Comparison of ENCODE assay signal across 1 cellular context in the genomic region with DNA sequence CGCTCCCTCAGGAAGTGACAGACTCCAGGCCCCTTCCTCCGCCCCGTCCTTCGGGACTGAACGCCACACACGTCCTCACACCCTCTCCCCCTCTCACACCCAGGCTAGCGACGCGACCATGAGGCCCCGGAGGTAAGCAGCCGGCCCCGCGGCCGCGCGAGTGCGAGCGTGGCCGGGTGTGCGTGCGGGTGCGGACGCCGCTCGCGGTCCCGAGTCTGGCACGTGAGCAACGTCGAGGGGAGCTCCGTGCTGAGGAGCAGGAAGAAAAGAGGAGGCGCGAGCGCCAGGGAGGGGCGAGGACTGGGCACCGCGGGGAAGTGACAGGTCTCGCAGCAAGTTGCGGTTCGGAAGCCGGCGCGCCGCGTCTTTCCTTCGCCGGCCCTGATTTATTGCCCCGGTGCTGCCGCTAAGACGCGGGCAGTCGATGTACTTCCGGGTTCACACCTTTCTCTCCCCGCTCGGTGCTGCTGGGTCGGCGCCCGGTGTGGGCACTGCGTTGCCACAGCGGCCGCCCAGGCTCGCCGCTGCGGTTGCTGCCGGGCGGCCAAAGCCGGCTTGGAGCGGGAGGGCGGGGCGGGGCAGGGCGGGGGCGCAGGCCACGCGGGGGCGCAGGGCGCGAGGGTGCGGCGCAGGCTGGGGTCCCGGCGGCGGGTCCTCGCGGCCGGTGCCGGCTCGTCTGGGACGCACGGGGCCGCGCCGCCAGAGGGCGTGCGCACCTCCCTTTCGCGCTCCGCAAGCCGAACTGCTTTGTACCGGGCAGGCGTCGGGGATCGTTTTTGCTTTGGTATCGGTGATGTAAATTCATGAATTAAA.
A peak's percentile ranks its signal among the peaks of the same experiment; 100 is the strongest.
TF ChIP-seq lines count a peak whose summit lies in the region.

No MANE protein-coding gene starts in this region.

TF ChIP-seq in WTC11, 78 proteins besides CTCF, POLR2A, EP300 and RAD21 (continued from another document and continues in another):
- TF ChIP-seq, protein P1, sequence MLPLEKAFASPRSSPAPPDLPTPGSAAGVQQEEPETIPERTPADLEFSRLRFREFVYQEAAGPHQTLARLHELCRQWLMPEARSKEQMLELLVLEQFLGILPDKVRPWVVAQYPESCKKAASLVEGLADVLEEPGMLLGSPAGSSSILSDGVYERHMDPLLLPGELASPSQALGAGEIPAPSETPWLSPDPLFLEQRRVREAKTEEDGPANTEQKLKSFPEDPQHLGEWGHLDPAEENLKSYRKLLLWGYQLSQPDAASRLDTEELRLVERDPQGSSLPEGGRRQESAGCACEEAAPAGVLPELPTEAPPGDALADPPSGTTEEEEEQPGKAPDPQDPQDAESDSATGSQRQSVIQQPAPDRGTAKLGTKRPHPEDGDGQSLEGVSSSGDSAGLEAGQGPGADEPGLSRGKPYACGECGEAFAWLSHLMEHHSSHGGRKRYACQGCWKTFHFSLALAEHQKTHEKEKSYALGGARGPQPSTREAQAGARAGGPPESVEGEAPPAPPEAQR (CRISPR knock-in tag; IDR thresholded peaks at IDR 0.05), result no peak
- TF ChIP-seq SP1 (CRISPR knock-in tag; conservative IDR thresholded peaks at IDR 0.05), result peak; percentile 54; the same call in 1 of the 2 replicates
- TF ChIP-seq, protein P2, sequence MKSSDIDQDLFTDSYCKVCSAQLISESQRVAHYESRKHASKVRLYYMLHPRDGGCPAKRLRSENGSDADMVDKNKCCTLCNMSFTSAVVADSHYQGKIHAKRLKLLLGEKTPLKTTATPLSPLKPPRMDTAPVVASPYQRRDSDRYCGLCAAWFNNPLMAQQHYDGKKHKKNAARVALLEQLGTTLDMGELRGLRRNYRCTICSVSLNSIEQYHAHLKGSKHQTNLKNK (CRISPR knock-in tag; IDR thresholded peaks at IDR 0.05), result no peak
- TF ChIP-seq, protein P3, sequence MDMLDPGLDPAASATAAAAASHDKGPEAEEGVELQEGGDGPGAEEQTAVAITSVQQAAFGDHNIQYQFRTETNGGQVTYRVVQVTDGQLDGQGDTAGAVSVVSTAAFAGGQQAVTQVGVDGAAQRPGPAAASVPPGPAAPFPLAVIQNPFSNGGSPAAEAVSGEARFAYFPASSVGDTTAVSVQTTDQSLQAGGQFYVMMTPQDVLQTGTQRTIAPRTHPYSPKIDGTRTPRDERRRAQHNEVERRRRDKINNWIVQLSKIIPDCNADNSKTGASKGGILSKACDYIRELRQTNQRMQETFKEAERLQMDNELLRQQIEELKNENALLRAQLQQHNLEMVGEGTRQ (CRISPR knock-in tag; IDR thresholded peaks at IDR 0.05), result peak; percentile 73
- TF ChIP-seq ZNF219 (CRISPR knock-in tag; IDR thresholded peaks at IDR 0.05; ENCODE audit: borderline replicate concordance), result peak; percentile 91; the same call in 1 of the 2 replicates
- TF ChIP-seq, protein P4, sequence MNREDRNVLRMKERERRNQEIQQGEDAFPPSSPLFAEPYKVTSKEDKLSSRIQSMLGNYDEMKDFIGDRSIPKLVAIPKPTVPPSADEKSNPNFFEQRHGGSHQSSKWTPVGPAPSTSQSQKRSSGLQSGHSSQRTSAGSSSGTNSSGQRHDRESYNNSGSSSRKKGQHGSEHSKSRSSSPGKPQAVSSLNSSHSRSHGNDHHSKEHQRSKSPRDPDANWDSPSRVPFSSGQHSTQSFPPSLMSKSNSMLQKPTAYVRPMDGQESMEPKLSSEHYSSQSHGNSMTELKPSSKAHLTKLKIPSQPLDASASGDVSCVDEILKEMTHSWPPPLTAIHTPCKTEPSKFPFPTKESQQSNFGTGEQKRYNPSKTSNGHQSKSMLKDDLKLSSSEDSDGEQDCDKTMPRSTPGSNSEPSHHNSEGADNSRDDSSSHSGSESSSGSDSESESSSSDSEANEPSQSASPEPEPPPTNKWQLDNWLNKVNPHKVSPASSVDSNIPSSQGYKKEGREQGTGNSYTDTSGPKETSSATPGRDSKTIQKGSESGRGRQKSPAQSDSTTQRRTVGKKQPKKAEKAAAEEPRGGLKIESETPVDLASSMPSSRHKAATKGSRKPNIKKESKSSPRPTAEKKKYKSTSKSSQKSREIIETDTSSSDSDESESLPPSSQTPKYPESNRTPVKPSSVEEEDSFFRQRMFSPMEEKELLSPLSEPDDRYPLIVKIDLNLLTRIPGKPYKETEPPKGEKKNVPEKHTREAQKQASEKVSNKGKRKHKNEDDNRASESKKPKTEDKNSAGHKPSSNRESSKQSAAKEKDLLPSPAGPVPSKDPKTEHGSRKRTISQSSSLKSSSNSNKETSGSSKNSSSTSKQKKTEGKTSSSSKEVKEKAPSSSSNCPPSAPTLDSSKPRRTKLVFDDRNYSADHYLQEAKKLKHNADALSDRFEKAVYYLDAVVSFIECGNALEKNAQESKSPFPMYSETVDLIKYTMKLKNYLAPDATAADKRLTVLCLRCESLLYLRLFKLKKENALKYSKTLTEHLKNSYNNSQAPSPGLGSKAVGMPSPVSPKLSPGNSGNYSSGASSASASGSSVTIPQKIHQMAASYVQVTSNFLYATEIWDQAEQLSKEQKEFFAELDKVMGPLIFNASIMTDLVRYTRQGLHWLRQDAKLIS (CRISPR knock-in tag; IDR thresholded peaks at IDR 0.05; ENCODE audit: borderline replicate concordance), result peak; percentile 99
- 0 out of 2 replicates have a peak, but pooled peaks have one; percentile 13 for TF ChIP-seq NFYB (CRISPR knock-in tag; conservative IDR thresholded peaks at IDR 0.05; ENCODE audit: low read depth)
- TF ChIP-seq IRF2 (CRISPR knock-in tag; IDR thresholded peaks at IDR 0.05; ENCODE audit: borderline replicate concordance, low read depth), result no peak
- TF ChIP-seq TCF7 (CRISPR knock-in tag; IDR thresholded peaks at IDR 0.05; ENCODE audit: low read depth), result no peak; the same call in 1 of the 2 replicates
- TF ChIP-seq ZNF671 (CRISPR knock-in tag; IDR thresholded peaks at IDR 0.05), result peak; percentile 36; the same call in 1 of the 2 replicates
- TF ChIP-seq, protein P5, sequence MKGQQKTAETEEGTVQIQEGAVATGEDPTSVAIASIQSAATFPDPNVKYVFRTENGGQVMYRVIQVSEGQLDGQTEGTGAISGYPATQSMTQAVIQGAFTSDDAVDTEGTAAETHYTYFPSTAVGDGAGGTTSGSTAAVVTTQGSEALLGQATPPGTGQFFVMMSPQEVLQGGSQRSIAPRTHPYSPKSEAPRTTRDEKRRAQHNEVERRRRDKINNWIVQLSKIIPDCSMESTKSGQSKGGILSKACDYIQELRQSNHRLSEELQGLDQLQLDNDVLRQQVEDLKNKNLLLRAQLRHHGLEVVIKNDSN (CRISPR knock-in tag; IDR thresholded peaks at IDR 0.05), result peak; percentile 87
- TF ChIP-seq EMX1 (CRISPR knock-in tag; IDR thresholded peaks at IDR 0.05), result no peak
- TF ChIP-seq HMGA2 (CRISPR knock-in tag; IDR thresholded peaks at IDR 0.05), result no peak
- TF ChIP-seq, protein P6, sequence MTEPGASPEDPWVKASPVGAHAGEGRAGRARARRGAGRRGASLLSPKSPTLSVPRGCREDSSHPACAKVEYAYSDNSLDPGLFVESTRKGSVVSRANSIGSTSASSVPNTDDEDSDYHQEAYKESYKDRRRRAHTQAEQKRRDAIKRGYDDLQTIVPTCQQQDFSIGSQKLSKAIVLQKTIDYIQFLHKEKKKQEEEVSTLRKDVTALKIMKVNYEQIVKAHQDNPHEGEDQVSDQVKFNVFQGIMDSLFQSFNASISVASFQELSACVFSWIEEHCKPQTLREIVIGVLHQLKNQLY (CRISPR knock-in tag; IDR thresholded peaks at IDR 0.05), result no peak
- TF ChIP-seq, protein P7, sequence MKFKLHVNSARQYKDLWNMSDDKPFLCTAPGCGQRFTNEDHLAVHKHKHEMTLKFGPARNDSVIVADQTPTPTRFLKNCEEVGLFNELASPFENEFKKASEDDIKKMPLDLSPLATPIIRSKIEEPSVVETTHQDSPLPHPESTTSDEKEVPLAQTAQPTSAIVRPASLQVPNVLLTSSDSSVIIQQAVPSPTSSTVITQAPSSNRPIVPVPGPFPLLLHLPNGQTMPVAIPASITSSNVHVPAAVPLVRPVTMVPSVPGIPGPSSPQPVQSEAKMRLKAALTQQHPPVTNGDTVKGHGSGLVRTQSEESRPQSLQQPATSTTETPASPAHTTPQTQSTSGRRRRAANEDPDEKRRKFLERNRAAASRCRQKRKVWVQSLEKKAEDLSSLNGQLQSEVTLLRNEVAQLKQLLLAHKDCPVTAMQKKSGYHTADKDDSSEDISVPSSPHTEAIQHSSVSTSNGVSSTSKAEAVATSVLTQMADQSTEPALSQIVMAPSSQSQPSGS (CRISPR knock-in tag; IDR thresholded peaks at IDR 0.05; ENCODE audit: borderline replicate concordance, low read depth), result peak; percentile 66; the same call in 1 of the 2 replicates
- no peak for TF ChIP-seq MXD4 (CRISPR knock-in tag; IDR thresholded peaks at IDR 0.05; ENCODE audit: borderline replicate concordance)
- TF ChIP-seq, protein P8, sequence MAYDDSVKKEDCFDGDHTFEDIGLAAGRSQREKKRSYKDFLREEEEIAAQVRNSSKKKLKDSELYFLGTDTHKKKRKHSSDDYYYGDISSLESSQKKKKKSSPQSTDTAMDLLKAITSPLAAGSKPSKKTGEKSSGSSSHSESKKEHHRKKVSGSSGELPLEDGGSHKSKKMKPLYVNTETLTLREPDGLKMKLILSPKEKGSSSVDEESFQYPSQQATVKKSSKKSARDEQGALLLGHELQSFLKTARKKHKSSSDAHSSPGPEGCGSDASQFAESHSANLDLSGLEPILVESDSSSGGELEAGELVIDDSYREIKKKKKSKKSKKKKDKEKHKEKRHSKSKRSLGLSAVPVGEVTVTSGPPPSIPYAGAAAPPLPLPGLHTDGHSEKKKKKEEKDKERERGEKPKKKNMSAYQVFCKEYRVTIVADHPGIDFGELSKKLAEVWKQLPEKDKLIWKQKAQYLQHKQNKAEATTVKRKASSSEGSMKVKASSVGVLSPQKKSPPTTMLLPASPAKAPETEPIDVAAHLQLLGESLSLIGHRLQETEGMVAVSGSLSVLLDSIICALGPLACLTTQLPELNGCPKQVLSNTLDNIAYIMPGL (CRISPR knock-in tag; IDR thresholded peaks at IDR 0.05), result peak; percentile 73; the same call in 1 of the 2 replicates
- peak; percentile 97 for TF ChIP-seq FOXP1 (CRISPR knock-in tag; IDR thresholded peaks at IDR 0.05; ENCODE audit: borderline replicate concordance)
- TF ChIP-seq, protein P9, sequence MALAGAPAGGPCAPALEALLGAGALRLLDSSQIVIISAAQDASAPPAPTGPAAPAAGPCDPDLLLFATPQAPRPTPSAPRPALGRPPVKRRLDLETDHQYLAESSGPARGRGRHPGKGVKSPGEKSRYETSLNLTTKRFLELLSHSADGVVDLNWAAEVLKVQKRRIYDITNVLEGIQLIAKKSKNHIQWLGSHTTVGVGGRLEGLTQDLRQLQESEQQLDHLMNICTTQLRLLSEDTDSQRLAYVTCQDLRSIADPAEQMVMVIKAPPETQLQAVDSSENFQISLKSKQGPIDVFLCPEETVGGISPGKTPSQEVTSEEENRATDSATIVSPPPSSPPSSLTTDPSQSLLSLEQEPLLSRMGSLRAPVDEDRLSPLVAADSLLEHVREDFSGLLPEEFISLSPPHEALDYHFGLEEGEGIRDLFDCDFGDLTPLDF (CRISPR knock-in tag; IDR thresholded peaks at IDR 0.05), result peak; percentile 95
- TF ChIP-seq, protein P10, sequence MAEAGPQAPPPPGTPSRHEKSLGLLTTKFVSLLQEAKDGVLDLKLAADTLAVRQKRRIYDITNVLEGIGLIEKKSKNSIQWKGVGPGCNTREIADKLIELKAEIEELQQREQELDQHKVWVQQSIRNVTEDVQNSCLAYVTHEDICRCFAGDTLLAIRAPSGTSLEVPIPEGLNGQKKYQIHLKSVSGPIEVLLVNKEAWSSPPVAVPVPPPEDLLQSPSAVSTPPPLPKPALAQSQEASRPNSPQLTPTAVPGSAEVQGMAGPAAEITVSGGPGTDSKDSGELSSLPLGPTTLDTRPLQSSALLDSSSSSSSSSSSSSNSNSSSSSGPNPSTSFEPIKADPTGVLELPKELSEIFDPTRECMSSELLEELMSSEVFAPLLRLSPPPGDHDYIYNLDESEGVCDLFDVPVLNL (CRISPR knock-in tag; IDR thresholded peaks at IDR 0.05; ENCODE audit: borderline replicate concordance, low read depth), result peak; percentile 81
- peak; percentile 96 for TF ChIP-seq ZNF138 (CRISPR knock-in tag; conservative IDR thresholded peaks at IDR 0.05)
- TF ChIP-seq, protein P11, sequence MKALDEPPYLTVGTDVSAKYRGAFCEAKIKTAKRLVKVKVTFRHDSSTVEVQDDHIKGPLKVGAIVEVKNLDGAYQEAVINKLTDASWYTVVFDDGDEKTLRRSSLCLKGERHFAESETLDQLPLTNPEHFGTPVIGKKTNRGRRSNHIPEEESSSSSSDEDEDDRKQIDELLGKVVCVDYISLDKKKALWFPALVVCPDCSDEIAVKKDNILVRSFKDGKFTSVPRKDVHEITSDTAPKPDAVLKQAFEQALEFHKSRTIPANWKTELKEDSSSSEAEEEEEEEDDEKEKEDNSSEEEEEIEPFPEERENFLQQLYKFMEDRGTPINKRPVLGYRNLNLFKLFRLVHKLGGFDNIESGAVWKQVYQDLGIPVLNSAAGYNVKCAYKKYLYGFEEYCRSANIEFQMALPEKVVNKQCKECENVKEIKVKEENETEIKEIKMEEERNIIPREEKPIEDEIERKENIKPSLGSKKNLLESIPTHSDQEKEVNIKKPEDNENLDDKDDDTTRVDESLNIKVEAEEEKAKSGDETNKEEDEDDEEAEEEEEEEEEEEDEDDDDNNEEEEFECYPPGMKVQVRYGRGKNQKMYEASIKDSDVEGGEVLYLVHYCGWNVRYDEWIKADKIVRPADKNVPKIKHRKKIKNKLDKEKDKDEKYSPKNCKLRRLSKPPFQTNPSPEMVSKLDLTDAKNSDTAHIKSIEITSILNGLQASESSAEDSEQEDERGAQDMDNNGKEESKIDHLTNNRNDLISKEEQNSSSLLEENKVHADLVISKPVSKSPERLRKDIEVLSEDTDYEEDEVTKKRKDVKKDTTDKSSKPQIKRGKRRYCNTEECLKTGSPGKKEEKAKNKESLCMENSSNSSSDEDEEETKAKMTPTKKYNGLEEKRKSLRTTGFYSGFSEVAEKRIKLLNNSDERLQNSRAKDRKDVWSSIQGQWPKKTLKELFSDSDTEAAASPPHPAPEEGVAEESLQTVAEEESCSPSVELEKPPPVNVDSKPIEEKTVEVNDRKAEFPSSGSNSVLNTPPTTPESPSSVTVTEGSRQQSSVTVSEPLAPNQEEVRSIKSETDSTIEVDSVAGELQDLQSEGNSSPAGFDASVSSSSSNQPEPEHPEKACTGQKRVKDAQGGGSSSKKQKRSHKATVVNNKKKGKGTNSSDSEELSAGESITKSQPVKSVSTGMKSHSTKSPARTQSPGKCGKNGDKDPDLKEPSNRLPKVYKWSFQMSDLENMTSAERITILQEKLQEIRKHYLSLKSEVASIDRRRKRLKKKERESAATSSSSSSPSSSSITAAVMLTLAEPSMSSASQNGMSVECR (CRISPR knock-in tag; IDR thresholded peaks at IDR 0.05; ENCODE audit: borderline replicate concordance), result peak; percentile 93
- TF ChIP-seq FOXK1 (CRISPR knock-in tag; IDR thresholded peaks at IDR 0.05), result peak; percentile 96
- peak; percentile 98 for TF ChIP-seq ETV6 (CRISPR knock-in tag; IDR thresholded peaks at IDR 0.05)
- TF ChIP-seq SMAD3 (CRISPR knock-in tag; IDR thresholded peaks at IDR 0.05; ENCODE audit: borderline replicate concordance), result peak; percentile 95
- TF ChIP-seq TP53 (CRISPR knock-in tag; IDR thresholded peaks at IDR 0.05), result peak; percentile 92
- TF ChIP-seq JAZF1 (CRISPR knock-in tag; IDR thresholded peaks at IDR 0.05), result no peak
- TF ChIP-seq JUN (CRISPR knock-in tag; IDR thresholded peaks at IDR 0.05), result peak; percentile 98
- peak; percentile 54; the same call in 1 of the 2 replicates for TF ChIP-seq ZNF317 (CRISPR knock-in tag; IDR thresholded peaks at IDR 0.05; ENCODE audit: borderline replicate concordance, low read depth)
- TF ChIP-seq ZNF396 (CRISPR knock-in tag; IDR thresholded peaks at IDR 0.05; ENCODE audit: borderline replicate concordance), result no peak
- TF ChIP-seq TEAD1 (CRISPR knock-in tag; IDR thresholded peaks at IDR 0.05), result peak; percentile 98
